Comparison of ENCODE assay signal across 8 cellular contexts in genomic region chr1:165392634-165393571, GRCh38. TPM values are rescaled to one million over a fixed set of nuclear protein-coding genes. Genes with fewer than 3 reads are reported as not detected.
A peak's percentile ranks its signal among the peaks of the same experiment; 100 is the strongest.
DNase-seq lines count a peak whose midpoint lies in the region; TF ChIP-seq lines count a peak whose summit lies in the region.

No MANE protein-coding gene starts in this region.

- peaks cover 3% of the 10 kb centered on the region for H3K36me3 Mint-ChIP-seq in activated T-helper 1 cell treated with anti-CD3 and anti-CD28 coated beads, Interleukin-12 subunit alpha, Interleukin-12 subunit beta, Interleukin-2, Interleukin-4 antibody, amounts not matched to agents 30 ng/mL and 10 ng/mL and 1 ng/mL, durations not matched to agents 14 hours and 24 hours and 36 hours (ENCODE audit: low read depth)

- H3K79me2 ChIP-seq in GM23248 (ENCODE audit: insufficient read depth), result no peaks in the 10 kb centered on the region

- in situ Hi-C loops in GM23248 (cut with MboI), result loop anchor here (10.0 kb wide), 1 partner anchor 522 kb away; no protein-coding TSS in a partner anchor

- no peaks in the 10 kb centered on the region for H4K20me1 ChIP-seq in GM23248 (ENCODE audit: insufficient read depth)

- peaks cover 80% of the 10 kb centered on the region for H3K27me3 Mint-ChIP-seq in activated T-helper 1 cell treated with anti-CD3 and anti-CD28 coated beads, Interleukin-12 subunit alpha, Interleukin-12 subunit beta, Interleukin-2, Interleukin-4 antibody, amounts not matched to agents 30 ng/mL and 10 ng/mL and 1 ng/mL, durations not matched to agents 14 hours and 24 hours and 36 hours (ENCODE audit: insufficient read depth)

- peak overlapping the region; percentile 63 for H3K4me2 ChIP-seq in GM23248 (ENCODE audit: unreplicated experiment)

- H3F3A ChIP-seq in GM23248 (ENCODE audit: insufficient read depth), result peaks cover 12% of the 10 kb centered on the region

- H3K27ac ChIP-seq in GM23248 (no peak overlapping the region), neutrophil (no peak overlapping the region)

- peaks cover 48% of the 10 kb centered on the region for H3K27me3 ChIP-seq in GM23248 (replicated peaks; ENCODE audit: insufficient read depth)
- H3K27me3 ChIP-seq in neutrophil, result peaks cover 100% of the 10 kb centered on the region

- peaks cover 16% of the 10 kb centered on the region for H3K4me1 ChIP-seq in GM23248 (ENCODE audit: insufficient read depth)
- peaks cover 6 to 7% of the 10 kb centered on the region in 2 experiments for H3K4me1 ChIP-seq in neutrophil (ENCODE audit: control insufficient read depth in 1 of 2, insufficient read depth in 1 of 2, low read depth in 1 of 2, low read length in 1 of 2)

- peaks cover 25% of the 10 kb centered on the region for H3K4me1 Mint-ChIP-seq in activated T-helper 1 cell treated with anti-CD3 and anti-CD28 coated beads, Interleukin-12 subunit alpha, Interleukin-12 subunit beta, Interleukin-2, Interleukin-4 antibody, amounts not matched to agents 30 ng/mL and 10 ng/mL and 1 ng/mL, durations not matched to agents 14 hours and 24 hours and 36 hours (ENCODE audit: low read depth)

- no peaks in the 10 kb centered on the region for H3K9me3 Mint-ChIP-seq in activated T-helper 1 cell treated with anti-CD3 and anti-CD28 coated beads, Interleukin-12 subunit alpha, Interleukin-12 subunit beta, Interleukin-2, Interleukin-4 antibody, amounts not matched to agents 30 ng/mL and 10 ng/mL and 1 ng/mL, durations not matched to agents 14 hours and 24 hours and 36 hours

- peak overlapping the region; percentile 17; the same call in 1 of the 2 replicates for H3K9ac ChIP-seq in GM23248

- TF ChIP-seq CTCF in fibroblast of the aortic adventitia (IDR thresholded peaks at IDR 0.05; ENCODE audit: insufficient read depth, low read length) (peak; percentile 93), neutrophil (IDR thresholded peaks at IDR 0.05) (peak; percentile 86)

- DNase-seq in EL, result peak; percentile 86
- peak; percentile 95 for DNase-seq in GM23248
- peak; percentile 70 for DNase-seq in KG1 (lab: John Stamatoyannopoulos, UW)
- peak; percentile 64 for DNase-seq in RKO (ENCODE audit: low spot score)
- DNase-seq in activated T-helper 1 cell treated with anti-CD3 and anti-CD28 coated beads, Interleukin-12 subunit alpha, Interleukin-12 subunit beta, Interleukin-2, Interleukin-4 antibody, amounts not matched to agents 30 ng/mL and 10 ng/mL and 1 ng/mL, durations not matched to agents 14 hours and 24 hours and 36 hours (ENCODE audit: low spot score), result peak; percentile 90
- peak; percentile 95 for DNase-seq in fibroblast of the aortic adventitia (ENCODE audit: low read depth)
- DNase-seq in stromal cell of bone marrow (ENCODE audit: low read depth), result peak; percentile 95

- H2AFZ ChIP-seq in GM23248, result 0 out of 2 replicates have a peak overlapping the region, but pooled peaks have one; percentile 8

- no peaks in the 10 kb centered on the region for H3K9me2 ChIP-seq in GM23248 (ENCODE audit: insufficient read depth)

- intact Hi-C loops in activated T-helper 1 cell treated with anti-CD3 and anti-CD28 coated beads, Interleukin-12 subunit alpha, Interleukin-12 subunit beta, Interleukin-2, Interleukin-4 antibody, amounts not matched to agents 30 ng/mL and 10 ng/mL and 1 ng/mL, durations not matched to agents 14 hours and 24 hours and 36 hours (cut with micrococcal nuclease), result loop anchor here (1.0 to 2.0 kb wide), 6 partner anchors 11 to 522 kb away; partner anchors contain the start of genes ALDH9A1, MGST3 and UCK2

- H3K27ac Mint-ChIP-seq in activated T-helper 1 cell treated with anti-CD3 and anti-CD28 coated beads, Interleukin-12 subunit alpha, Interleukin-12 subunit beta, Interleukin-2, Interleukin-4 antibody, amounts not matched to agents 30 ng/mL and 10 ng/mL and 1 ng/mL, durations not matched to agents 14 hours and 24 hours and 36 hours, result peak overlapping the region; percentile 92

- peak overlapping the region; percentile 20 for H3K4me3 ChIP-seq in GM23248
- peak overlapping the region; percentile 41 for H3K4me3 ChIP-seq in fibroblast of the aortic adventitia (ENCODE audit: low read depth, low read length)
- no peak overlapping the region for H3K4me3 ChIP-seq in neutrophil (ENCODE audit: low read depth in 1 of 2, low read length in 1 of 2)

- H3K36me3 ChIP-seq in GM23248 (ENCODE audit: low read depth) (no peaks in the 10 kb centered on the region), neutrophil (no peaks in the 10 kb centered on the region)

- H3K4me3 Mint-ChIP-seq in activated T-helper 1 cell treated with anti-CD3 and anti-CD28 coated beads, Interleukin-12 subunit alpha, Interleukin-12 subunit beta, Interleukin-2, Interleukin-4 antibody, amounts not matched to agents 30 ng/mL and 10 ng/mL and 1 ng/mL, durations not matched to agents 14 hours and 24 hours and 36 hours, result peak overlapping the region; percentile 58

- no peaks in the 10 kb centered on the region for H3K9me3 ChIP-seq in GM23248 (ENCODE audit: low read depth)
- no peaks in the 10 kb centered on the region for H3K9me3 ChIP-seq in neutrophil

- WGBS in GM23248 (ENCODE audit: low coverage in 1 of 2, low lambda C conversion rate in 2 of 2, missing lambda C conversion rate in 2 of 2), 2 experiments, result 13% methylated on average over 19 of the region's 19 CpGs

RNA-seq across cellular contexts. Expression of gene LMX1A, which starts 36.4 kb away (rescaled TPM):
- total RNA-seq in GM23248 (2014; rRNA removed; shearing (Covaris generic)), result not detected in 2 replicates
- polyA plus RNA-seq in GM23248 (2016; fragmentation: Nextera tagmentation; extraction: Ambion mirVana), result not detected in 2 replicates
- total RNA-seq in activated T-helper 1 cell treated with anti-CD3 and anti-CD28 coated beads, Interleukin-12 subunit alpha, Interleukin-12 subunit beta, Interleukin-2, Interleukin-4 antibody, amounts not matched to agents 30 ng/mL and 10 ng/mL and 1 ng/mL, durations not matched to agents 14 hours and 24 hours and 36 hours, result not detected in 2 replicates
- not detected in 2 replicates for total RNA-seq in fibroblast of the aortic adventitia (ENCODE audit: low replicate concordance)

RNA-seq across cellular contexts. Expression of gene RXRG, which starts 52.0 kb away (rescaled TPM):
- not detected in 2 replicates for total RNA-seq in GM23248 (2014; rRNA removed; shearing (Covaris generic))
- polyA plus RNA-seq in GM23248 (2016; fragmentation: Nextera tagmentation; extraction: Ambion mirVana), result 0.09 TPM in 1 of 2 replicates, not detected in the other
- total RNA-seq in activated T-helper 1 cell treated with anti-CD3 and anti-CD28 coated beads, Interleukin-12 subunit alpha, Interleukin-12 subunit beta, Interleukin-2, Interleukin-4 antibody, amounts not matched to agents 30 ng/mL and 10 ng/mL and 1 ng/mL, durations not matched to agents 14 hours and 24 hours and 36 hours, result not detected in 2 replicates
- total RNA-seq in fibroblast of the aortic adventitia (ENCODE audit: low replicate concordance), result not detected in 2 replicates

Comparison
In these comparisons a context has a peak if more than half of its experiments do, and no peak if none do; other contexts are left out.
1. H3K4me3 ChIP-seq: peak in GM23248 (single experiment) and fibroblast of the aortic adventitia (single experiment); none in neutrophil (0 of 2).
2. Peak in every context shown above with its lines, with median percentiles within 50 percentile points of each other: DNase-seq.